17 cellular contexts compared by ENCODE assay signal in genomic region chr3:105851176-105851575, GRCh38. TPM values are rescaled to one million over a fixed set of nuclear protein-coding genes. Genes with fewer than 3 reads are reported as not detected.
A peak's percentile ranks its signal among the peaks of the same experiment; 100 is the strongest.
DNase-seq lines count a peak whose midpoint lies in the region; ATAC-seq and TF ChIP-seq lines count a peak whose summit lies in the region.
"Had no signal": no experiment of that assay in that cellular context is flagged by ENCODE, and none has a peak within 500 bp of the region (broad histone marks: within the 10 kb centered on the region; RNA-seq: fewer than 3 reads in every experiment).

No MANE protein-coding gene starts in this region.

- peaks cover 66% of the 10 kb centered on the region for H3K36me3 ChIP-seq in SU-DHL-6 (ENCODE audit: low read length)

- peak overlapping the region; percentile 55 for H3K27ac ChIP-seq in SU-DHL-6 (ENCODE audit: low read depth, low read length)
- H3K27ac ChIP-seq in RWPE1: no peak overlapping the region
- H3K27ac ChIP-seq: A549, KMS-11, PC-9 had no signal

- H3K9me2 ChIP-seq in SU-DHL-6 (replicated peaks; ENCODE audit: insufficient read depth, low read length): no peaks in the 10 kb centered on the region

- peaks cover 47% of the 10 kb centered on the region for H3K36me3 Mint-ChIP-seq in activated naive CD4-positive, alpha-beta T cell treated with anti-CD3 and anti-CD28 coated beads for 36 hours (ENCODE audit: low read depth)
- peaks cover 67% of the 10 kb centered on the region for H3K36me3 Mint-ChIP-seq in activated naive CD8-positive, alpha-beta T cell treated with anti-CD3 and anti-CD28 coated beads, Interleukin-2, amount 10 ng/mL, durations not matched to agents 7 days and 5 days
- peaks cover 21% of the 10 kb centered on the region for H3K36me3 Mint-ChIP-seq in stimulated activated memory B cell treated with anti-CD40 and anti-IgM and Interleukin-4, amounts not matched to agents 10 μg/mL and 1 μg/mL and 100 μg/mL, for 72 hours

- no peak for ATAC-seq in activated naive CD8-positive, alpha-beta T cell treated with anti-CD3 and anti-CD28 coated beads, Interleukin-2, amount 10 ng/mL, durations not matched to agents 7 days and 5 days (ENCODE audit: low read depth)
- no peak for ATAC-seq in stimulated activated memory B cell treated with anti-CD40 and anti-IgM and Interleukin-4, amounts not matched to agents 10 μg/mL and 1 μg/mL and 100 μg/mL, for 72 hours
- ATAC-seq in HG03108 (IDR thresholded peaks at IDR 0.05; ENCODE audit: unreplicated experiment): no peak
- ATAC-seq: A549 had no signal

- DNase-seq in activated naive CD4-positive, alpha-beta T cell treated with anti-CD3 and anti-CD28 coated beads for 36 hours: no peak
- DNase-seq in activated naive CD4-positive, alpha-beta T cell treated with Interleukin-2 at 50 U/mL for 16 hours: no peak
- no peak for DNase-seq in activated naive CD8-positive, alpha-beta T cell treated with anti-CD3 and anti-CD28 coated beads, Interleukin-2, amount 10 ng/mL, durations not matched to agents 7 days and 5 days
- DNase-seq in GM19238 (ENCODE audit: insufficient read length, low spot score) (no peak), RWPE1 (ENCODE audit: low spot score) (no peak)
- DNase-seq: DND-41, GDM1, GOT3, NCI-H1092, NCI-H226, NCI-H526, PC-9 had no signal

- H3K79me2 ChIP-seq in SU-DHL-6 (ENCODE audit: insufficient read depth, low read length): peaks cover 90% of the 10 kb centered on the region

- POLR2A ChIA-PET in activated naive CD8-positive, alpha-beta T cell treated with anti-CD3 and anti-CD28 coated beads, Interleukin-2, amount 10 ng/mL, durations not matched to agents 7 days and 5 days (lab: Charles Lee): no interaction called here
- POLR2A ChIA-PET in RWPE1 (lab: Yijun Ruan, JAX; ENCODE audit: low non-redundant PET): no interaction called here

- peaks cover 34% of the 10 kb centered on the region for H3F3A ChIP-seq in SU-DHL-6 (ENCODE audit: insufficient read depth)

- H3K4me3 ChIP-seq in SU-DHL-6 (ENCODE audit: insufficient read depth, low read length, poor library complexity, severe bottlenecking): no peak overlapping the region
- H3K4me3 ChIP-seq: A549, PC-9 had no signal

- intact Hi-C loops in activated naive CD4-positive, alpha-beta T cell treated with anti-CD3 and anti-CD28 coated beads for 36 hours (cut with micrococcal nuclease): no loop called here

- no peak overlapping the region for H3K4me3 Mint-ChIP-seq in activated naive CD4-positive, alpha-beta T cell treated with anti-CD3 and anti-CD28 coated beads for 36 hours
- H3K4me3 Mint-ChIP-seq in activated naive CD8-positive, alpha-beta T cell treated with anti-CD3 and anti-CD28 coated beads, Interleukin-2, amount 10 ng/mL, durations not matched to agents 7 days and 5 days: no peak overlapping the region
- no peak overlapping the region for H3K4me3 Mint-ChIP-seq in stimulated activated memory B cell treated with anti-CD40 and anti-IgM and Interleukin-4, amounts not matched to agents 10 μg/mL and 1 μg/mL and 100 μg/mL, for 72 hours

- H3K27me3 Mint-ChIP-seq in activated naive CD4-positive, alpha-beta T cell treated with anti-CD3 and anti-CD28 coated beads for 36 hours (ENCODE audit: low read depth): no peaks in the 10 kb centered on the region
- no peaks in the 10 kb centered on the region for H3K27me3 Mint-ChIP-seq in activated naive CD8-positive, alpha-beta T cell treated with anti-CD3 and anti-CD28 coated beads, Interleukin-2, amount 10 ng/mL, durations not matched to agents 7 days and 5 days
- H3K27me3 Mint-ChIP-seq in stimulated activated memory B cell treated with anti-CD40 and anti-IgM and Interleukin-4, amounts not matched to agents 10 μg/mL and 1 μg/mL and 100 μg/mL, for 72 hours: no peaks in the 10 kb centered on the region

- TF ChIP-seq CTCF in SU-DHL-6 (IDR thresholded peaks at IDR 0.05; ENCODE audit: insufficient read depth, low read length, poor library complexity, severe bottlenecking) (no peak), RWPE1 (conservative IDR thresholded peaks at IDR 0.05; ENCODE audit: low read depth) (no peak)

- peak overlapping the region; percentile 51 for H3K27ac Mint-ChIP-seq in activated naive CD4-positive, alpha-beta T cell treated with anti-CD3 and anti-CD28 coated beads for 36 hours
- peak overlapping the region; percentile 50 for H3K27ac Mint-ChIP-seq in activated naive CD8-positive, alpha-beta T cell treated with anti-CD3 and anti-CD28 coated beads, Interleukin-2, amount 10 ng/mL, durations not matched to agents 7 days and 5 days
- peak overlapping the region; percentile 52 for H3K27ac Mint-ChIP-seq in stimulated activated memory B cell treated with anti-CD40 and anti-IgM and Interleukin-4, amounts not matched to agents 10 μg/mL and 1 μg/mL and 100 μg/mL, for 72 hours

- no peaks in the 10 kb centered on the region for H3K27me3 ChIP-seq in SU-DHL-6 (ENCODE audit: low read length)

- H4K20me1 ChIP-seq in SU-DHL-6 (ENCODE audit: low read depth, low read length): no peaks in the 10 kb centered on the region

- H3K9me3 Mint-ChIP-seq in activated naive CD4-positive, alpha-beta T cell treated with anti-CD3 and anti-CD28 coated beads for 36 hours: peaks cover 3% of the 10 kb centered on the region
- H3K9me3 Mint-ChIP-seq in activated naive CD8-positive, alpha-beta T cell treated with anti-CD3 and anti-CD28 coated beads, Interleukin-2, amount 10 ng/mL, durations not matched to agents 7 days and 5 days: no peaks in the 10 kb centered on the region
- H3K9me3 Mint-ChIP-seq in stimulated activated memory B cell treated with anti-CD40 and anti-IgM and Interleukin-4, amounts not matched to agents 10 μg/mL and 1 μg/mL and 100 μg/mL, for 72 hours: no peaks in the 10 kb centered on the region

- H3K4me2 ChIP-seq in SU-DHL-6 (ENCODE audit: low read depth, low read length, poor library complexity, severe bottlenecking): peak overlapping the region; percentile 6
- H3K4me2 ChIP-seq: A549, KMS-11, PC-9 had no signal

- no peaks in the 10 kb centered on the region for H3K9me3 ChIP-seq in SU-DHL-6 (ENCODE audit: insufficient read depth, low read length)
- H3K9me3 ChIP-seq: A549 had no signal

- H3K4me1 Mint-ChIP-seq in activated naive CD4-positive, alpha-beta T cell treated with anti-CD3 and anti-CD28 coated beads for 36 hours (ENCODE audit: low read depth): peaks cover 63% of the 10 kb centered on the region
- H3K4me1 Mint-ChIP-seq in activated naive CD8-positive, alpha-beta T cell treated with anti-CD3 and anti-CD28 coated beads, Interleukin-2, amount 10 ng/mL, durations not matched to agents 7 days and 5 days: peaks cover 56% of the 10 kb centered on the region
- H3K4me1 Mint-ChIP-seq in stimulated activated memory B cell treated with anti-CD40 and anti-IgM and Interleukin-4, amounts not matched to agents 10 μg/mL and 1 μg/mL and 100 μg/mL, for 72 hours: peaks cover 41% of the 10 kb centered on the region

- no peak overlapping the region for H2AFZ ChIP-seq in SU-DHL-6 (ENCODE audit: low read depth, low read length, severe bottlenecking)
- H2AFZ ChIP-seq: PC-9 had no signal

- CTCF ChIA-PET in activated naive CD4-positive, alpha-beta T cell treated with anti-CD3 and anti-CD28 coated beads for 36 hours (lab: Charles Lee): interaction anchor here (1.8 kb wide), 1 partner anchor 11 kb away, joined by 5 read pairs; no protein-coding TSS in a partner anchor
- CTCF ChIA-PET in RWPE1 (lab: Yijun Ruan, JAX): no interaction called here

- H3K9ac ChIP-seq in SU-DHL-6 (ENCODE audit: low read length): no peak overlapping the region
- H3K9ac ChIP-seq: KMS-11 had no signal

RNA-seq across cellular contexts. Expression of gene CBLB, which starts 17.6 kb away (rescaled TPM):
- total RNA-seq in activated naive CD4-positive, alpha-beta T cell treated with anti-CD3 and anti-CD28 coated beads for 36 hours: 10 to 100 TPM; 72.8 to 78.9 TPM
- 100 to 1,000 TPM; 146 to 157 TPM for total RNA-seq in activated naive CD8-positive, alpha-beta T cell treated with anti-CD3 and anti-CD28 coated beads, Interleukin-2, amount 10 ng/mL, durations not matched to agents 7 days and 5 days
